ENCODE assay signal across 15 cellular contexts in genomic region chr2:36468463-36469266, GRCh38.
A peak's percentile ranks its signal among the peaks of the same experiment; 100 is the strongest.
DNase-seq lines count a peak whose midpoint lies in the region; ATAC-seq and TF ChIP-seq lines count a peak whose summit lies in the region.
"Had no signal": no experiment of that assay in that cellular context is flagged by ENCODE, and none has a peak within 500 bp of the region (broad histone marks: within the 10 kb centered on the region; RNA-seq: fewer than 3 reads in every experiment).

No MANE protein-coding gene starts in this region.

- H3K79me2 ChIP-seq in mammary epithelial cell (ENCODE audit: insufficient read depth, low read length), result peaks cover 33% of the 10 kb centered on the region

- peak overlapping the region; percentile 29 for H3K9ac ChIP-seq in mammary epithelial cell (ENCODE audit: insufficient read depth, low read length)

- no peak overlapping the region for H3K4me2 ChIP-seq in mammary epithelial cell (ENCODE audit: insufficient read depth, low read depth, low read length)

- peaks cover 15% of the 10 kb centered on the region for H3K36me3 ChIP-seq in mammary epithelial cell (ENCODE audit: insufficient read depth, low read length)
- H3K36me3 ChIP-seq in tibial artery, result peaks cover 29 to 40% (median 36%) of the 10 kb centered on the region in 3 donors

- H3K27ac ChIP-seq in mammary epithelial cell (ENCODE audit: insufficient read depth, low read depth, low read length), result peak overlapping the region; percentile 54
- H3K27ac ChIP-seq in tibial artery, result peak overlapping the region; percentile 69 to 79
- H3K27ac ChIP-seq: foreskin keratinocyte, skin epidermis had no signal

- no peak overlapping the region for H2AFZ ChIP-seq in mammary epithelial cell (ENCODE audit: low read depth, low read length)

- DNase-seq in NCI-H226 (peak; percentile 23), mammary epithelial cell (peak; percentile 72), glomerular visceral epithelial cell (ENCODE audit: extremely low spot score) (peak; percentile 52), tibial artery (no peak), NCI-H1105 (lab: John Stamatoyannopoulos, UW) (no peak), SIG-M5 (lab: John Stamatoyannopoulos, UW) (no peak)
- DNase-seq: activated CD4-positive, alpha-beta memory T cell treated with anti-CD3 and anti-CD28 coated beads for 36 hours; activated effector memory CD4-positive, alpha-beta T cell treated with anti-CD3 and anti-CD28 coated beads, Interleukin-2, amount 50 U/mL, for 16 hours; Calu3; naive thymus-derived CD8-positive, alpha-beta T cell; NCI-H1417 had no signal

- no peak for TF ChIP-seq CTCF in mammary epithelial cell (conservative IDR thresholded peaks at IDR 0.05 in 1 of 2, IDR thresholded peaks at IDR 0.05 in 1 of 2; ENCODE audit: extremely low read depth in 1 of 2, insufficient read depth in 1 of 2, low read depth in 1 of 2, low read length in 2 of 2)
- TF ChIP-seq CTCF in tibial artery (IDR thresholded peaks at IDR 0.05), result no peak

- H3K4me1 ChIP-seq in mammary epithelial cell (ENCODE audit: insufficient read depth, low read length), result peaks cover 18% of the 10 kb centered on the region
- H3K4me1 ChIP-seq in tibial artery, result peaks cover 0 to 75% (median 27%) of the 10 kb centered on the region in 4 donors
- H3K4me1 ChIP-seq: foreskin keratinocyte had no signal

- H3K27me3 ChIP-seq in mammary epithelial cell (ENCODE audit: insufficient read depth, low read length), result no peaks in the 10 kb centered on the region
- no peaks in the 10 kb centered on the region for H3K27me3 ChIP-seq in tibial artery
- H3K27me3 ChIP-seq: foreskin keratinocyte had no signal

- intact Hi-C loops in mammary epithelial cell (cut with micrococcal nuclease) (no loop called here), tibial artery (cut with DNase I; ENCODE audit: low total_unique reads) (no loop called here)

- no peak for ATAC-seq in HG02642 (IDR thresholded peaks at IDR 0.05; ENCODE audit: poor library complexity, unreplicated experiment)
- ATAC-seq: foreskin keratinocyte; HepG2; naive thymus-derived CD8-positive, alpha-beta T cell had no signal

- H4K20me1 ChIP-seq in mammary epithelial cell (ENCODE audit: insufficient read depth, low read length), result no peaks in the 10 kb centered on the region

- peaks cover 4% of the 10 kb centered on the region for H3K9me3 ChIP-seq in mammary epithelial cell (replicated peaks; ENCODE audit: insufficient read depth, low read length)
- H3K9me3 ChIP-seq in tibial artery, result no peaks in the 10 kb centered on the region

- TSS peak; percentile 93 for BruUV-seq in mammary epithelial cell (replicated peaks; lab: Mats Ljungman, UMichigan)

- no peak overlapping the region for H3K4me3 ChIP-seq in mammary epithelial cell (replicated peaks in 1 of 3; ENCODE audit: insufficient read depth in 1 of 3, low read depth in 2 of 3, low read length in 3 of 3)
- no peak overlapping the region for H3K4me3 ChIP-seq in tibial artery
- H3K4me3 ChIP-seq: skin epidermis had no signal

- in situ Hi-C loops in mammary epithelial cell (cut with MboI; ENCODE audit: low sequenced_read_pairs in 2 of 2), result no loop called here

- CTCF ChIA-PET in mammary epithelial cell (lab: Charles Lee; ENCODE audit: low non-redundant PET), result no interaction called here

- 53% methylated on average over 10 of the region's 10 CpGs for WGBS in mammary epithelial cell (ENCODE audit: low coverage, missing lambda C conversion rate)

- dilution Hi-C loops in mammary epithelial cell (cut with HindIII; ENCODE audit: low sequenced_read_pairs), result no loop called here

Comparison
In these comparisons a context has a peak if more than half of its experiments do, and no peak if none do; other contexts are left out.
1. DNase-seq: peak in NCI-H226 (single experiment), mammary epithelial cell (single experiment) and glomerular visceral epithelial cell (single experiment); none in tibial artery (0 of 2), NCI-H1105 (single experiment) and SIG-M5 (single experiment).